ENCODE assay signal across 18 cellular contexts in genomic region chr7:23895666-23896096, GRCh38.
A peak's percentile ranks its signal among the peaks of the same experiment; 100 is the strongest.
DNase-seq lines count a peak whose midpoint lies in the region; ATAC-seq and TF ChIP-seq lines count a peak whose summit lies in the region.
"Had no signal": no experiment of that assay in that cellular context is flagged by ENCODE, and none has a peak within 500 bp of the region (broad histone marks: within the 10 kb centered on the region; RNA-seq: fewer than 3 reads in every experiment).

No MANE protein-coding gene starts in this region.

- no peak for ATAC-seq in HG03139 (IDR thresholded peaks at IDR 0.05; ENCODE audit: unreplicated experiment)
- ATAC-seq: HCT116; stimulated activated memory B cell treated with anti-CD40 and anti-IgM and Interleukin-4, amounts not matched to agents 10 μg/mL and 1 μg/mL and 100 μg/mL, for 72 hours had no signal

- no peaks in the 10 kb centered on the region for H3K79me2 ChIP-seq in MM.1S (ENCODE audit: low read length)

- H3K9me3 ChIP-seq in MM.1S (replicated peaks; ENCODE audit: insufficient read depth, low read length) = no peaks in the 10 kb centered on the region
- H3K9me3 ChIP-seq: thyroid gland had no signal

- H3K9ac ChIP-seq in MM.1S (ENCODE audit: low read length) = no peak overlapping the region

- no peaks in the 10 kb centered on the region for H3K9me2 ChIP-seq in MM.1S (replicated peaks; ENCODE audit: insufficient read depth, low read length)

- no peak overlapping the region for H3K27ac ChIP-seq in MM.1S (ENCODE audit: low read length)
- H3K27ac ChIP-seq: PC-9, thyroid gland had no signal

- no peaks in the 10 kb centered on the region for H3K36me3 ChIP-seq in MM.1S (replicated peaks; ENCODE audit: insufficient read depth, low read length)
- H3K36me3 ChIP-seq: thyroid gland had no signal

- DNase-seq in A172 (ENCODE audit: low spot score) = peak; percentile 90
- peak; percentile 59 for DNase-seq in H4 (ENCODE audit: low spot score)
- DNase-seq in SW480 (ENCODE audit: low spot score) = peak; percentile 54
- peak; percentile 48 for DNase-seq in glomerular visceral epithelial cell (ENCODE audit: extremely low spot score)
- DNase-seq in ACHN = no peak
- no peak for DNase-seq in HT-29 (ENCODE audit: low spot score)
- DNase-seq in MM.1S = no peak
- DNase-seq: activated CD4-positive, alpha-beta T cell treated with anti-CD3 and anti-CD28 coated beads for 1 hour; cerebellar nuclear complex; kidney glomerular epithelial cell; NCI-H1436; NCI-H2171 treated with DMSO at 0.1 percent for 48 hours; NCI-H748 treated with DMSO at 0.1 percent for 48 hours; thyroid gland had no signal

- no peak overlapping the region for H3K4me2 ChIP-seq in MM.1S (ENCODE audit: low read depth, low read length)
- H3K4me2 ChIP-seq: PC-9 had no signal

- H3K27me3 ChIP-seq in MM.1S (replicated peaks; ENCODE audit: insufficient read depth, low read length) = no peaks in the 10 kb centered on the region
- H3K27me3 ChIP-seq: thyroid gland had no signal

- no peak for TF ChIP-seq CTCF in MM.1S (IDR thresholded peaks at IDR 0.05; ENCODE audit: low read length)

- H4K20me1 ChIP-seq in MM.1S (ENCODE audit: insufficient read depth, low read length) = no peaks in the 10 kb centered on the region

- in situ Hi-C loops in ACHN (cut with HindIII; ENCODE audit: low pct_ligation_motif_present, low pct_unique_long_range_greater_than_20kb, low sequenced_read_pairs) = no loop called here

- peaks cover 9% of the 10 kb centered on the region for H3F3A ChIP-seq in MM.1S (ENCODE audit: insufficient read depth, low read length)

- no peak overlapping the region for H3K4me3 ChIP-seq in MM.1S (ENCODE audit: low read length)
- H3K4me3 ChIP-seq: PC-9, thyroid gland had no signal

- H2AFZ ChIP-seq in MM.1S (ENCODE audit: low read length) = no peak overlapping the region
- H2AFZ ChIP-seq: PC-9 had no signal

- peaks cover 17% of the 10 kb centered on the region for H3K4me1 ChIP-seq in MM.1S (ENCODE audit: low read length)
- H3K4me1 ChIP-seq: thyroid gland had no signal

Comparison
In these comparisons a context has a peak if more than half of its experiments do, and no peak if none do; other contexts are left out.
1. DNase-seq: peak in A172 (single experiment), H4 (single experiment), SW480 (single experiment) and glomerular visceral epithelial cell (single experiment); none in ACHN (single experiment), HT-29 (single experiment) and MM.1S (single experiment).